Comparison of ENCODE assay signal across 1 cellular context in the genomic region with DNA sequence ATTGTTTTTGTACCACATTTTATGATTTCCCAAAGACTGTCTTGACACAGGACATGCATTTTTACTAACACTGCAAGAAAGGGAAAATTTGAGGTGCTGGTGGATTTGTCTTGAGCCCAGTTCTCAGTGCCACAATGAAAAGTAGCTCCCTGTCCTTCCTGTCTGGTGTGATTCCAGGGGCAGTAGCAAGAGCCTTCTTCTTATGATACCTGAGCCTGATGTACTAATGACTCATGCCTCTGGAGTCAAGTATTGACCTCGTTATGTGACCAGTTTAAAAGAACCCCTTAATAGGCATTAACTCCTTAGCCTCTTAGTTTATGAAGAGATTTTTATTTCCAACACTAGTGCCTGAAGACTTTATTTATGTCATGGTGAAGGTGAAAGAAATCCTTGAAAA.
TF ChIP-seq lines count a peak whose summit lies in the region.

No MANE protein-coding gene starts in this region.

TF ChIP-seq in SK-N-SH treated with all-trans-retinoic acid at 6 μM for 48 hours, 23 proteins besides CTCF, POLR2A, EP300 and RAD21 (continued from another document):
- no peak for TF ChIP-seq ZNF8 (CRISPR knock-in tag; IDR thresholded peaks at IDR 0.05)
- TF ChIP-seq ZFP30 (CRISPR knock-in tag; IDR thresholded peaks at IDR 0.05): no peak
TF ChIP-seq in SK-N-SH treated with all-trans-retinoic acid at 6 μM for 48 hours: peak in this region for 0.
